Comparison of ENCODE assay signal across 1 cellular context in the genomic region with DNA sequence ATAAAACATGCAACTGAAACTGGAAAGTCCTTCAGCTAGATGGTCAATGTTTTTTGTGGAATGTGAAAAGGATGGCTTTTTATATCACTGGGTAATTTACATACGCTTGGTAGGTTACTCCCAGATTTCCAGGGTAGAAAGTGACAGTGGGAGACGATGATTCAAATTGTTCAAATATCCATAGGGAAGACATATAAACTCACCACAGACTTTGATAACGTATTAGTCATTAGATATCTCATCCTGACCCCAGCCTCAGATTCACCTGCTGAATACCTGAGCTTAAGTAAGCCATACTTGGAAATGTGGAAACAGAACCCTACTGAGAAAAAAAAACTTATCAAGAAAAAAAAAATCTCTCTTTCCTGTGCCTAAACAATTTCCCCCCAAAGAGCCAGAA.
TF ChIP-seq lines count a peak whose summit lies in the region.

No MANE protein-coding gene starts in this region.

TF ChIP-seq in SK-N-SH, 30 proteins besides CTCF, POLR2A, EP300 and RAD21 (continued from another document):
- no peak for TF ChIP-seq JUND (IDR thresholded peaks at IDR 0.05)
- TF ChIP-seq, protein P1, sequence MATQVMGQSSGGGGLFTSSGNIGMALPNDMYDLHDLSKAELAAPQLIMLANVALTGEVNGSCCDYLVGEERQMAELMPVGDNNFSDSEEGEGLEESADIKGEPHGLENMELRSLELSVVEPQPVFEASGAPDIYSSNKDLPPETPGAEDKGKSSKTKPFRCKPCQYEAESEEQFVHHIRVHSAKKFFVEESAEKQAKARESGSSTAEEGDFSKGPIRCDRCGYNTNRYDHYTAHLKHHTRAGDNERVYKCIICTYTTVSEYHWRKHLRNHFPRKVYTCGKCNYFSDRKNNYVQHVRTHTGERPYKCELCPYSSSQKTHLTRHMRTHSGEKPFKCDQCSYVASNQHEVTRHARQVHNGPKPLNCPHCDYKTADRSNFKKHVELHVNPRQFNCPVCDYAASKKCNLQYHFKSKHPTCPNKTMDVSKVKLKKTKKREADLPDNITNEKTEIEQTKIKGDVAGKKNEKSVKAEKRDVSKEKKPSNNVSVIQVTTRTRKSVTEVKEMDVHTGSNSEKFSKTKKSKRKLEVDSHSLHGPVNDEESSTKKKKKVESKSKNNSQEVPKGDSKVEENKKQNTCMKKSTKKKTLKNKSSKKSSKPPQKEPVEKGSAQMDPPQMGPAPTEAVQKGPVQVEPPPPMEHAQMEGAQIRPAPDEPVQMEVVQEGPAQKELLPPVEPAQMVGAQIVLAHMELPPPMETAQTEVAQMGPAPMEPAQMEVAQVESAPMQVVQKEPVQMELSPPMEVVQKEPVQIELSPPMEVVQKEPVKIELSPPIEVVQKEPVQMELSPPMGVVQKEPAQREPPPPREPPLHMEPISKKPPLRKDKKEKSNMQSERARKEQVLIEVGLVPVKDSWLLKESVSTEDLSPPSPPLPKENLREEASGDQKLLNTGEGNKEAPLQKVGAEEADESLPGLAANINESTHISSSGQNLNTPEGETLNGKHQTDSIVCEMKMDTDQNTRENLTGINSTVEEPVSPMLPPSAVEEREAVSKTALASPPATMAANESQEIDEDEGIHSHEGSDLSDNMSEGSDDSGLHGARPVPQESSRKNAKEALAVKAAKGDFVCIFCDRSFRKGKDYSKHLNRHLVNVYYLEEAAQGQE (IDR thresholded peaks at IDR 0.05; ENCODE audit: low read depth, low read length) = no peak
- TF ChIP-seq, protein P2, sequence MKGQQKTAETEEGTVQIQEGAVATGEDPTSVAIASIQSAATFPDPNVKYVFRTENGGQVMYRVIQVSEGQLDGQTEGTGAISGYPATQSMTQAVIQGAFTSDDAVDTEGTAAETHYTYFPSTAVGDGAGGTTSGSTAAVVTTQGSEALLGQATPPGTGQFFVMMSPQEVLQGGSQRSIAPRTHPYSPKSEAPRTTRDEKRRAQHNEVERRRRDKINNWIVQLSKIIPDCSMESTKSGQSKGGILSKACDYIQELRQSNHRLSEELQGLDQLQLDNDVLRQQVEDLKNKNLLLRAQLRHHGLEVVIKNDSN (IDR thresholded peaks at IDR 0.05; ENCODE audit: borderline replicate concordance, low read depth) = no peak
- TF ChIP-seq MEF2A (IDR thresholded peaks at IDR 0.05; ENCODE audit: borderline replicate concordance, low read depth) = no peak
- TF ChIP-seq, protein P3, sequence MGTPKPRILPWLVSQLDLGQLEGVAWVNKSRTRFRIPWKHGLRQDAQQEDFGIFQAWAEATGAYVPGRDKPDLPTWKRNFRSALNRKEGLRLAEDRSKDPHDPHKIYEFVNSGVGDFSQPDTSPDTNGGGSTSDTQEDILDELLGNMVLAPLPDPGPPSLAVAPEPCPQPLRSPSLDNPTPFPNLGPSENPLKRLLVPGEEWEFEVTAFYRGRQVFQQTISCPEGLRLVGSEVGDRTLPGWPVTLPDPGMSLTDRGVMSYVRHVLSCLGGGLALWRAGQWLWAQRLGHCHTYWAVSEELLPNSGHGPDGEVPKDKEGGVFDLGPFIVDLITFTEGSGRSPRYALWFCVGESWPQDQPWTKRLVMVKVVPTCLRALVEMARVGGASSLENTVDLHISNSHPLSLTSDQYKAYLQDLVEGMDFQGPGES (IDR thresholded peaks at IDR 0.05; ENCODE audit: low read depth, low read length) = no peak
- TF ChIP-seq EZH2phosphoT487 (IDR thresholded peaks at IDR 0.05; ENCODE audit: borderline replicate concordance, low read depth) = no peak
- TF ChIP-seq, protein P4, sequence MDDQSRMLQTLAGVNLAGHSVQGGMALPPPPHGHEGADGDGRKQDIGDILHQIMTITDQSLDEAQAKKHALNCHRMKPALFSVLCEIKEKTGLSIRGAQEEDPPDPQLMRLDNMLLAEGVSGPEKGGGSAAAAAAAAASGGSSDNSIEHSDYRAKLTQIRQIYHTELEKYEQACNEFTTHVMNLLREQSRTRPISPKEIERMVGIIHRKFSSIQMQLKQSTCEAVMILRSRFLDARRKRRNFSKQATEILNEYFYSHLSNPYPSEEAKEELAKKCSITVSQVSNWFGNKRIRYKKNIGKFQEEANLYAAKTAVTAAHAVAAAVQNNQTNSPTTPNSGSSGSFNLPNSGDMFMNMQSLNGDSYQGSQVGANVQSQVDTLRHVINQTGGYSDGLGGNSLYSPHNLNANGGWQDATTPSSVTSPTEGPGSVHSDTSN (IDR thresholded peaks at IDR 0.05) = no peak
- TF ChIP-seq FOXM1 (IDR thresholded peaks at IDR 0.05; ENCODE audit: low read depth) = no peak
- TF ChIP-seq GATA2 (CRISPR knock-in tag; IDR thresholded peaks at IDR 0.05) = no peak
